ENCODE assay signal across 8 cellular contexts in the genomic region with DNA sequence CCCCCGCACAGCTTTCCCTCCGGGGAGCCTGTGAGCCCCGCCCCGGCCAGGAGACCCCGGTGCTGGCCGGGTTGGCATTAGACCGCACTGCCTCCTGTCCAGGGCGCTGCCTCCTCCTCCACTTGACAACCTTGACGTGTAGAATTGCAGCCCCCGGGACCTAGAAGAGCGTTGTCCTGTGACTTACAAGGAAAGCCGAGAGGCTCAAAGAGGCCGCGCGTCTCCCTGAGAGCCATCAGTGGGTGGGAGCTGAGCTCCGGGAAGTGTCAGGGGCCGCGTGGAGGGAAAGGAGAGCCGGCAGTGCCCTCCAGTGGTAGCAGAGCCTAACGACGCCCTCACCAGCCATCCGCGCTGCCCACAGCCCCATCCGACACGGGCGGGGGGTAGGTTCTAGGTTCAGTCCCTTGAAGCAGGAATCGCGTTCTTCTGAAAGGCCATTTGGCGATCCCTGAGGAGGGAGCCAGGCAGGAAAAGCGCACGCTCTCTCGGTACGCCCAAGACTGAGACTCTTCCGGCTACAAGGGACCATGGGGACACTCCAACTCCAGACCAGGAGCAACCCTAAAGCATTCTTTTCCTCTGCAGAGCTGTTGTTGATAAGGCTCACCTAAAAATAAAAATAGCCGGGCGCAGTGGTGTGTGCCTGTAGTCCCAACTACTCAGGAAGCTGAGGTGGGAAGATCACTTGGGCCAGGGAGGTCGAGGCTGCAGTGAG. TPM values are rescaled to one million over a fixed set of nuclear protein-coding genes. Genes with fewer than 3 reads are reported as not detected.
DNase-seq lines count a peak whose midpoint lies in the region; ATAC-seq and TF ChIP-seq lines count a peak whose summit lies in the region.

No MANE protein-coding gene starts in this region.

- DNase-seq in AG09309 (ENCODE audit: low read depth) = no peak
- peak; percentile 64 for DNase-seq in NCI-H2227 treated with DMSO at 0.1 percent for 48 hours (lab: John Stamatoyannopoulos, UW)
- peak; percentile 58 to 69 for DNase-seq in activated CD4-positive, alpha-beta T cell treated with anti-CD3 and anti-CD28 coated beads for 24 hours (ENCODE audit: low read depth in 2 of 2)
- no peak for DNase-seq in chondrocyte (ENCODE audit: low spot score)
- peak; percentile 69 for DNase-seq in left lobe of liver (ENCODE audit: low spot score)
- DNase-seq in stimulated activated CD4-positive, alpha-beta T cell treated with anti-CD3 and anti-CD28 coated beads, Interleukin-2, amount 100 ng/mL, for 24 hours = peak; percentile 78 to 83

- H3K9me3 Mint-ChIP-seq in chondrocyte (ENCODE audit: low read depth) = no peaks in the 10 kb centered on the region

- H3K27me3 Mint-ChIP-seq in chondrocyte (ENCODE audit: low read depth) = no peaks in the 10 kb centered on the region

- peaks cover 11% of the 10 kb centered on the region for H3K36me3 Mint-ChIP-seq in chondrocyte (ENCODE audit: low read depth)

- peak overlapping the region; percentile 69 for H3K4me3 Mint-ChIP-seq in chondrocyte (ENCODE audit: unreplicated experiment)

- H3K4me3 ChIP-seq in AG09309 (ENCODE audit: control insufficient read depth, low read depth, low read length) = peak overlapping the region; percentile 23

- TF ChIP-seq CTCF in AG09309 (IDR thresholded peaks at IDR 0.05; ENCODE audit: control insufficient read depth, insufficient read depth, low read depth, low read length, missing control alignments) = peak; percentile 94
- peak; percentile 99 for TF ChIP-seq CTCF in chondrocyte (IDR thresholded peaks at IDR 0.05)

- peaks cover 25% of the 10 kb centered on the region for H3K4me1 Mint-ChIP-seq in chondrocyte (ENCODE audit: low read depth)

- ATAC-seq in GM18870 (IDR thresholded peaks at IDR 0.05; ENCODE audit: unreplicated experiment) (peak; percentile 83), HG03108 (IDR thresholded peaks at IDR 0.05; ENCODE audit: unreplicated experiment) (peak; percentile 98), left lobe of liver (peak; percentile 99)

- peak overlapping the region; percentile 70 for H3K27ac Mint-ChIP-seq in chondrocyte (ENCODE audit: unreplicated experiment)

RNA-seq across cellular contexts. Expression of a gene that starts 40.6 kb away (rescaled TPM):
- 33.8 to 38.5 TPM (median 34.4 TPM) in 3 replicates for total RNA-seq in chondrocyte
- 16.6 TPM for total RNA-seq in left lobe of liver

Comparison
In these comparisons a context has a peak if more than half of its experiments do, and no peak if none do; other contexts are left out.
1. DNase-seq: peak in NCI-H2227 treated with DMSO at 0.1 percent for 48 hours (single experiment), activated CD4-positive, alpha-beta T cell treated with anti-CD3 and anti-CD28 coated beads for 24 hours (2 of 2), left lobe of liver (single experiment) and stimulated activated CD4-positive, alpha-beta T cell treated with anti-CD3 and anti-CD28 coated beads, Interleukin-2, amount 100 ng/mL, for 24 hours (2 of 2); none in AG09309 (single experiment) and chondrocyte (single experiment).
2. Peak in every context shown above with its lines, with median percentiles within 50 percentile points of each other: ATAC-seq.